17 cellular contexts compared by ENCODE assay signal in the genomic region with DNA sequence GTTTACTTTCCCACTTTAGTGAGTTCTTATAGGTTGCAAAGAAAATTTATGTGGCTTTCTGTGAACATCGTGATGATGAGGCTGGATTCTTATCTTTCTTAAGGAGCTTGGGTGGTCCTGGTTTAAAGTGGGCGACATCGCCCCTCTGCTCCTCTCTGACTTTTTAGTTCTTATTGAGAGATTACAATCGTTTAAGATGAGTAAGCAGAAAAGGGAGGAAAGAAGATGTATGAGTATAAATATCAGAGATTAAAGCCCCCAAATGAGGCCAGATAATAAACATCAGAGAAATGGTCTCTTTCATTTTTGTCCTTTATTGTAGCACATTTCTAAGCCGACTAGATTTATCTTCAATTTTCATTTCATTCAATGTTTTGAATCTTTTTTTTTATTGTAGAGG.
A peak's percentile ranks its signal among the peaks of the same experiment; 100 is the strongest.
DNase-seq lines count a peak whose midpoint lies in the region; ATAC-seq, FAIRE-seq and TF ChIP-seq lines count a peak whose summit lies in the region.
"Had no signal": no experiment of that assay in that cellular context is flagged by ENCODE, and none has a peak within 500 bp of the region (broad histone marks: within the 10 kb centered on the region; RNA-seq: fewer than 3 reads in every experiment).

No MANE protein-coding gene starts in this region.

- no peak for TF ChIP-seq POLR2A in K562 (conservative IDR thresholded peaks at IDR 0.05)

- no peak overlapping the region for H3K4me3 Mint-ChIP-seq in mesothelial cell of epicardium
- H3K4me3 Mint-ChIP-seq in CD8-positive, alpha-beta memory T cell, result no peak overlapping the region
- H3K4me3 Mint-ChIP-seq: B cell; CD4-positive, alpha-beta memory T cell; H9 had no signal

- peaks cover 17% of the 10 kb centered on the region for H3K4me1 Mint-ChIP-seq in mesothelial cell of epicardium
- H3K4me1 Mint-ChIP-seq in CD8-positive, alpha-beta memory T cell, result no peaks in the 10 kb centered on the region
- H3K4me1 Mint-ChIP-seq: B cell; CD4-positive, alpha-beta memory T cell; H9 had no signal

- TF ChIP-seq RAD21 in K562 (CRISPR knock-in tag; conservative IDR thresholded peaks at IDR 0.05 in 1 of 2, IDR thresholded peaks at IDR 0.05 in 1 of 2), result no peak

- peaks cover 8% of the 10 kb centered on the region for H3K9me3 Mint-ChIP-seq in mesothelial cell of epicardium
- no peaks in the 10 kb centered on the region for H3K9me3 Mint-ChIP-seq in CD8-positive, alpha-beta memory T cell
- H3K9me3 Mint-ChIP-seq: CD4-positive, alpha-beta memory T cell; H9 had no signal

- H3K4me1 ChIP-seq in GM23248 (ENCODE audit: insufficient read depth), result no peaks in the 10 kb centered on the region
- H3K4me1 ChIP-seq in K562 (replicated peaks in 1 of 2; ENCODE audit: control insufficient read depth in 2 of 2, insufficient read depth in 2 of 2, low read length in 2 of 2), result no peaks in the 10 kb centered on the region
- H3K4me1 ChIP-seq in smooth muscle cell (ENCODE audit: low read depth), result no peaks in the 10 kb centered on the region
- H3K4me1 ChIP-seq in CD8-positive, alpha-beta memory T cell (ENCODE audit: insufficient read depth, low read length), result no peaks in the 10 kb centered on the region
- H3K4me1 ChIP-seq: Caco-2 had no signal

- intact Hi-C loops in K562 (cut with micrococcal nuclease), result no loop called here

- H3K79me2 ChIP-seq in GM23248 (ENCODE audit: insufficient read depth) (no peaks in the 10 kb centered on the region), K562 (ENCODE audit: control insufficient read depth, insufficient read depth, low read length) (no peaks in the 10 kb centered on the region), smooth muscle cell (ENCODE audit: low read depth) (no peaks in the 10 kb centered on the region)

- H3K36me3 ChIP-seq in GM23248 (ENCODE audit: low read depth) (no peaks in the 10 kb centered on the region), K562 (ENCODE audit: control insufficient read depth, insufficient read depth, low read length) (no peaks in the 10 kb centered on the region), smooth muscle cell (ENCODE audit: low read depth) (no peaks in the 10 kb centered on the region)
- H3K36me3 ChIP-seq in CD8-positive, alpha-beta memory T cell (ENCODE audit: insufficient read depth, low read length), result no peaks in the 10 kb centered on the region

- peak overlapping the region; percentile 76 for H3K27ac Mint-ChIP-seq in mesothelial cell of epicardium
- no peak overlapping the region for H3K27ac Mint-ChIP-seq in CD8-positive, alpha-beta memory T cell
- H3K27ac Mint-ChIP-seq: B cell; CD4-positive, alpha-beta memory T cell had no signal

- CTCF ChIA-PET in K562 (lab: Yijun Ruan, JAX; ENCODE audit: low intra/inter-chr PET ratio), result no interaction called here
- CTCF ChIA-PET in CD8-positive, alpha-beta memory T cell (lab: Charles Lee), result interaction anchor here (1.0 kb wide), 1 partner anchor 120 kb away, joined by 3 read pairs; no protein-coding TSS in a partner anchor

- TF ChIP-seq EP300 in K562 (IDR thresholded peaks at IDR 0.05; ENCODE audit: low read length), result no peak

- no peak for FAIRE-seq in K562 (lab: Jason Lieb, UNC)
- FAIRE-seq: GM19239 had no signal

- ATAC-seq in K562 (no peak), HG03457 (IDR thresholded peaks at IDR 0.05; ENCODE audit: unreplicated experiment) (no peak)

- H3K27ac ChIP-seq in GM23248, result no peak overlapping the region
- no peak overlapping the region for H3K27ac ChIP-seq in K562 (ENCODE audit: extremely low read depth, low read depth, low read length)
- H3K27ac ChIP-seq in smooth muscle cell (ENCODE audit: low read depth), result no peak overlapping the region
- H3K27ac ChIP-seq in CD8-positive, alpha-beta memory T cell (ENCODE audit: low read depth, low read length), result no peak overlapping the region
- H3K27ac ChIP-seq: C4-2B had no signal

- H3K9me2 ChIP-seq in GM23248 (ENCODE audit: insufficient read depth), result no peaks in the 10 kb centered on the region

- H4K20me1 ChIP-seq in GM23248 (ENCODE audit: insufficient read depth), result no peaks in the 10 kb centered on the region
- H4K20me1 ChIP-seq in K562 (replicated peaks; ENCODE audit: control insufficient read depth, insufficient read depth, low read length), result no peaks in the 10 kb centered on the region
- H4K20me1 ChIP-seq in smooth muscle cell (ENCODE audit: low read depth), result no peaks in the 10 kb centered on the region

- H3K27me3 ChIP-seq in GM23248 (replicated peaks; ENCODE audit: insufficient read depth) (no peaks in the 10 kb centered on the region), K562 (ENCODE audit: control insufficient read depth in 2 of 2, insufficient read depth in 2 of 2, low read length in 2 of 2) (no peaks in the 10 kb centered on the region), smooth muscle cell (ENCODE audit: low read depth) (no peaks in the 10 kb centered on the region)
- no peaks in the 10 kb centered on the region for H3K27me3 ChIP-seq in CD8-positive, alpha-beta memory T cell (ENCODE audit: insufficient read depth, low read length, poor library complexity, severe bottlenecking)

- H3K4me2 ChIP-seq in GM23248 (ENCODE audit: unreplicated experiment) (no peak overlapping the region), K562 (ENCODE audit: insufficient read depth, low read length) (no peak overlapping the region), smooth muscle cell (peak overlapping the region; percentile 11)

- no peak for TF ChIP-seq CTCF in K562 (IDR thresholded peaks at IDR 0.05 in 2 of 3, conservative IDR thresholded peaks at IDR 0.05 in 1 of 3; ENCODE audit: insufficient read depth in 2 of 3, low read depth in 1 of 3, low read length in 3 of 3)
- no peak for TF ChIP-seq CTCF in mesothelial cell of epicardium (IDR thresholded peaks at IDR 0.05; ENCODE audit: unreplicated experiment)
- no peak for TF ChIP-seq CTCF in smooth muscle cell (IDR thresholded peaks at IDR 0.05; ENCODE audit: borderline replicate concordance, insufficient read depth, poor library complexity, severe bottlenecking)
- no peak for TF ChIP-seq CTCF in foreskin fibroblast (IDR thresholded peaks at IDR 0.05; ENCODE audit: low read depth, low read length)

- POLR2A ChIA-PET in K562 (lab: Yijun Ruan, JAX), result no interaction called here
- POLR2A ChIA-PET in CD8-positive, alpha-beta memory T cell (lab: Charles Lee), result no interaction called here

- BruUV-seq in K562 (replicated peaks; lab: Mats Ljungman, UMichigan), result no TSS peak

- in situ Hi-C loops in GM23248 (cut with MboI) (no loop called here), K562 (cut with MboI) (no loop called here)

- no peaks in the 10 kb centered on the region for H3K27me3 Mint-ChIP-seq in mesothelial cell of epicardium (ENCODE audit: low read depth)
- H3K27me3 Mint-ChIP-seq in CD8-positive, alpha-beta memory T cell, result peaks cover 0 to 8% of the 10 kb centered on the region in 2 donors

- H3F3A ChIP-seq in GM23248 (ENCODE audit: insufficient read depth), result no peaks in the 10 kb centered on the region
- H3F3A ChIP-seq in smooth muscle cell (ENCODE audit: low read depth), result no peaks in the 10 kb centered on the region

- H3K9me3 ChIP-seq in GM23248 (ENCODE audit: low read depth) (no peaks in the 10 kb centered on the region), K562 (replicated peaks; ENCODE audit: control insufficient read depth, insufficient read depth, low read depth, low read length) (no peaks in the 10 kb centered on the region), smooth muscle cell (replicated peaks; ENCODE audit: low read depth) (no peaks in the 10 kb centered on the region)
- H3K9me3 ChIP-seq in CD8-positive, alpha-beta memory T cell (ENCODE audit: low read length), result no peaks in the 10 kb centered on the region
- H3K9me3 ChIP-seq: Caco-2 had no signal

- no peaks in the 10 kb centered on the region for H3K36me3 Mint-ChIP-seq in mesothelial cell of epicardium
- no peaks in the 10 kb centered on the region for H3K36me3 Mint-ChIP-seq in CD8-positive, alpha-beta memory T cell
- H3K36me3 Mint-ChIP-seq: CD4-positive, alpha-beta memory T cell had no signal

- H2AFZ ChIP-seq in GM23248 (peak overlapping the region; percentile 1; the same call in 1 of the 2 replicates), K562 (ENCODE audit: low read depth, low read length) (no peak overlapping the region), smooth muscle cell (ENCODE audit: low read depth) (peak overlapping the region; percentile 89)

- DNase-seq in GM23248, result no peak
- no peak for DNase-seq in K562 (ENCODE audit: extremely low read depth in 1 of 4, low spot score in 3 of 4)
- no peak for DNase-seq in mesothelial cell of epicardium (ENCODE audit: low spot score in 2 of 2, unreplicated experiment in 2 of 2)
- no peak for DNase-seq in smooth muscle cell (lab: John Stamatoyannopoulos, UW; ENCODE audit: unreplicated experiment)
- DNase-seq in CD8-positive, alpha-beta memory T cell, result no peak
- no peak for DNase-seq in NCI-H146 treated with DMSO at 0.1 percent for 48 hours (lab: John Stamatoyannopoulos, UW; ENCODE audit: unreplicated experiment)
- no peak for DNase-seq in foreskin fibroblast
- DNase-seq: Caco-2; CD4-positive, alpha-beta memory T cell; DMS53; GF-D8; GOT3; H9 had no signal

- no peak overlapping the region for H3K9ac ChIP-seq in GM23248
- H3K9ac ChIP-seq in K562 (ENCODE audit: insufficient read depth in 1 of 2, low read depth in 2 of 2, low read length in 2 of 2), result no peak overlapping the region
- H3K9ac ChIP-seq in smooth muscle cell (ENCODE audit: low read depth), result no peak overlapping the region

- no peaks in the 10 kb centered on the region for H3K9me1 ChIP-seq in K562 (ENCODE audit: control insufficient read depth, insufficient read depth, low read length)

- H3K4me3 ChIP-seq in GM23248, result no peak overlapping the region
- no peak overlapping the region for H3K4me3 ChIP-seq in K562
- H3K4me3 ChIP-seq in smooth muscle cell, result no peak overlapping the region
- H3K4me3 ChIP-seq in CD8-positive, alpha-beta memory T cell (ENCODE audit: low read length), result no peak overlapping the region
- H3K4me3 ChIP-seq in foreskin fibroblast (ENCODE audit: low read depth in 1 of 2, low read length in 2 of 2), result no peak overlapping the region

- 65 to 69% methylated on average over 5 of the region's 5 CpGs for WGBS in GM23248 (ENCODE audit: low coverage in 1 of 2, low lambda C conversion rate in 2 of 2, missing lambda C conversion rate in 2 of 2), 2 experiments
- 2% methylated on average over 5 of the region's 5 CpGs for WGBS in K562 (ENCODE audit: insufficient coverage, low coverage, missing lambda C conversion rate)
- WGBS in smooth muscle cell (ENCODE audit: low lambda C conversion rate), result 72% methylated on average over 5 of the region's 5 CpGs

TF ChIP-seq in K562, 482 proteins besides CTCF, POLR2A, EP300 and RAD21 (continues in another document):
- TF ChIP-seq ZNF12 (CRISPR knock-in tag; IDR thresholded peaks at IDR 0.05) (no peak), ZNF830 (CRISPR knock-in tag; IDR thresholded peaks at IDR 0.05) (no peak), FOXK2 (conservative IDR thresholded peaks at IDR 0.05 in 1 of 2, IDR thresholded peaks at IDR 0.05 in 1 of 2; ENCODE audit: low read depth in 2 of 2) (no peak), ARNT (IDR thresholded peaks at IDR 0.05) (no peak), TSC22D4 (tag; IDR thresholded peaks at IDR 0.05) (no peak), JUNB (CRISPR knock-in tag; conservative IDR thresholded peaks at IDR 0.05) (no peak), HDAC6 (IDR thresholded peaks at IDR 0.05; ENCODE audit: low read depth, low read length) (no peak), CXXC5 (CRISPR knock-in tag; IDR thresholded peaks at IDR 0.05) (no peak), SETDB1 (IDR thresholded peaks at IDR 0.05; ENCODE audit: low read length) (no peak)
